22 cellular contexts compared by ENCODE assay signal in genomic region chr21:16198546-16198945, GRCh38.
A peak's percentile ranks its signal among the peaks of the same experiment; 100 is the strongest.
DNase-seq lines count a peak whose midpoint lies in the region; ATAC-seq and TF ChIP-seq lines count a peak whose summit lies in the region.
"Had no signal": no experiment of that assay in that cellular context is flagged by ENCODE, and none has a peak within 500 bp of the region (broad histone marks: within the 10 kb centered on the region; RNA-seq: fewer than 3 reads in every experiment).

No MANE protein-coding gene starts in this region.

- ATAC-seq in GM19467 (IDR thresholded peaks at IDR 0.05; ENCODE audit: unreplicated experiment) (no peak), HG03039 (IDR thresholded peaks at IDR 0.05; ENCODE audit: unreplicated experiment) (no peak)
- ATAC-seq: stimulated activated naive CD8-positive, alpha-beta T cell treated with anti-CD3 and anti-CD28 coated beads, Interleukin-15, Interleukin-2, amounts not matched to agents 100 U/mL and 50 U/mL, for 24 hours had no signal

- H3K27ac ChIP-seq in GM23248 (0 out of 2 replicates have a peak overlapping the region, but pooled peaks have one; percentile 3), esophagus squamous epithelium (peak overlapping the region in 3 of 4 donors; percentile 1 to 89 (median 47))

- H3K27me3 ChIP-seq in GM23248 (replicated peaks; ENCODE audit: insufficient read depth) (no peaks in the 10 kb centered on the region), esophagus squamous epithelium (no peaks in the 10 kb centered on the region)
- H3K27me3 ChIP-seq: testis had no signal

- H3K9ac ChIP-seq in GM23248 = no peak overlapping the region

- TF ChIP-seq CTCF in esophagus squamous epithelium (IDR thresholded peaks at IDR 0.05) (no peak), osteocyte (IDR thresholded peaks at IDR 0.05) (no peak)

- peaks cover 37% of the 10 kb centered on the region for H3F3A ChIP-seq in GM23248 (ENCODE audit: insufficient read depth)

- H3K79me2 ChIP-seq in GM23248 (ENCODE audit: insufficient read depth) = peaks cover 79% of the 10 kb centered on the region

- H3K4me3 Mint-ChIP-seq in osteocyte (ENCODE audit: unreplicated experiment) = peak overlapping the region; percentile 3
- H3K4me3 Mint-ChIP-seq: activated CD4-positive, alpha-beta memory T cell treated with anti-CD3 and anti-CD28 coated beads for 36 hours; activated naive CD8-positive, alpha-beta T cell treated with anti-CD3 and anti-CD28 coated beads for 36 hours; IgD-negative memory B cell had no signal

- no peaks in the 10 kb centered on the region; the same call in 1 of the 2 replicates for H3K36me3 ChIP-seq in GM23248 (ENCODE audit: low read depth)
- no peaks in the 10 kb centered on the region for H3K36me3 ChIP-seq in esophagus squamous epithelium

- H3K27me3 Mint-ChIP-seq in osteocyte (ENCODE audit: unreplicated experiment) = no peaks in the 10 kb centered on the region
- H3K27me3 Mint-ChIP-seq: activated CD4-positive, alpha-beta memory T cell treated with anti-CD3 and anti-CD28 coated beads for 36 hours; activated naive CD8-positive, alpha-beta T cell treated with anti-CD3 and anti-CD28 coated beads for 36 hours; IgD-negative memory B cell had no signal

- DNase-seq in GM23248 = peak; percentile 13
- peak; percentile 73 for DNase-seq in NCI-H82 (lab: John Stamatoyannopoulos, UW)
- no peak for DNase-seq in esophagus squamous epithelium (lab: John Stamatoyannopoulos, UW)
- DNase-seq in osteocyte (ENCODE audit: extremely low spot score, unreplicated experiment) = no peak
- DNase-seq in medulla oblongata (ENCODE audit: extremely low spot score) = no peak
- no peak for DNase-seq in NCI-H1417 (lab: John Stamatoyannopoulos, UW)
- DNase-seq: activated CD4-positive, alpha-beta memory T cell treated with anti-CD3 and anti-CD28 coated beads for 36 hours; activated naive CD8-positive, alpha-beta T cell treated with anti-CD3 and anti-CD28 coated beads for 36 hours; aorta; central memory CD4-positive, alpha-beta T cell; EL; H7; islet precursor cell; NCI-H1105; NCI-H2081; NCI-H2227 treated with DMSO at 0.1 percent for 48 hours; NCI-H69; stimulated activated naive CD8-positive, alpha-beta T cell treated with anti-CD3 and anti-CD28 coated beads, Interleukin-15, Interleukin-2, amounts not matched to agents 100 U/mL and 50 U/mL, for 24 hours; testis had no signal

- H3K9me3 ChIP-seq in GM23248 (ENCODE audit: low read depth) (no peaks in the 10 kb centered on the region), esophagus squamous epithelium (peaks cover 0 to 11% (median 0%) of the 10 kb centered on the region in 3 donors)
- H3K9me3 ChIP-seq: testis had no signal

- no peak overlapping the region for H3K4me2 ChIP-seq in GM23248 (ENCODE audit: unreplicated experiment)

- H2AFZ ChIP-seq in GM23248 = peak overlapping the region; percentile 26; the same call in 1 of the 2 replicates

- H3K4me3 ChIP-seq in GM23248 (no peak overlapping the region), esophagus squamous epithelium (no peak overlapping the region)
- H3K4me3 ChIP-seq: testis had no signal

- in situ Hi-C loops in GM23248 (cut with MboI) = loop anchor here (10.0 kb wide), 2 partner anchors 106 to 114 kb away; no protein-coding TSS in a partner anchor

- H3K27ac Mint-ChIP-seq in osteocyte (ENCODE audit: unreplicated experiment) = peak overlapping the region; percentile 39
- H3K27ac Mint-ChIP-seq: activated CD4-positive, alpha-beta memory T cell treated with anti-CD3 and anti-CD28 coated beads for 36 hours; activated naive CD8-positive, alpha-beta T cell treated with anti-CD3 and anti-CD28 coated beads for 36 hours; IgD-negative memory B cell had no signal

- peaks cover 37% of the 10 kb centered on the region for H3K36me3 Mint-ChIP-seq in osteocyte (ENCODE audit: unreplicated experiment)
- H3K36me3 Mint-ChIP-seq: activated CD4-positive, alpha-beta memory T cell treated with anti-CD3 and anti-CD28 coated beads for 36 hours; activated naive CD8-positive, alpha-beta T cell treated with anti-CD3 and anti-CD28 coated beads for 36 hours; IgD-negative memory B cell had no signal

- H3K4me1 ChIP-seq in GM23248 (ENCODE audit: insufficient read depth) = peaks cover 14% of the 10 kb centered on the region
- H3K4me1 ChIP-seq in esophagus squamous epithelium = peaks cover 0 to 29% (median 6%) of the 10 kb centered on the region in 3 donors

- H4K20me1 ChIP-seq in GM23248 (ENCODE audit: insufficient read depth) = no peaks in the 10 kb centered on the region

- no peaks in the 10 kb centered on the region for H3K9me2 ChIP-seq in GM23248 (ENCODE audit: insufficient read depth)

- H3K4me1 Mint-ChIP-seq in osteocyte (ENCODE audit: unreplicated experiment) = peaks cover 32% of the 10 kb centered on the region

- WGBS in GM23248 (ENCODE audit: low coverage in 1 of 2, low lambda C conversion rate in 2 of 2, missing lambda C conversion rate in 2 of 2), 2 experiments = 53% methylated on average over 3 of the region's 3 CpGs
- WGBS in esophagus squamous epithelium, 2 donors = 61 to 69% methylated on average over 1 to 3 of the region's 3 CpGs

- intact Hi-C loops in esophagus squamous epithelium (cut with DNase I) = no loop called here

- H3K9me3 Mint-ChIP-seq in osteocyte (ENCODE audit: unreplicated experiment) = peaks cover 27% of the 10 kb centered on the region
- H3K9me3 Mint-ChIP-seq: activated CD4-positive, alpha-beta memory T cell treated with anti-CD3 and anti-CD28 coated beads for 36 hours; activated naive CD8-positive, alpha-beta T cell treated with anti-CD3 and anti-CD28 coated beads for 36 hours had no signal

- TF ChIP-seq POLR2A in esophagus squamous epithelium (IDR thresholded peaks at IDR 0.05) = no peak

Comparison
In these comparisons a context has a peak if more than half of its experiments do, and no peak if none do; other contexts are left out.
1. DNase-seq: peak in GM23248 (single experiment) and NCI-H82 (single experiment); none in esophagus squamous epithelium (single experiment), osteocyte (single experiment), medulla oblongata (single experiment) and NCI-H1417 (0 of 3).